ENCODE assay signal across 13 cellular contexts in the genomic region with DNA sequence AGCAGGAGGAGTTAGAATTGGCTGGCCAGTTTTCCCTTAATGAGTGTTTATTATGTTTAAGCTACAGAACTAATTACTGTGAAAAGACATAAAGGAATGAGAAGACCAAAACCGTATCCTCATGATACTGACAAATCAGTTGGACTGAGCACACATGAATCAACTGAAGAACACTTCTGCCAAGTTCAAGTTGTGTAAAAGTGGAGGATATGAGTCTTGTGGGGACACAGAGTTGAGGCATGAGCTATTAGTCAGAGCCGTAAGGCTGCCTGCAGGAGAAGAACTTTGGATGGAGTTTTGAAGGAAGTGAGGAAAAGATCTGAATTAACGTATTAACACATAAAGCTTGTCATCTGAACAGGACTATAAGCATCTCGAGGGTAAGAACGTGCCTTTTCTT. TPM values are rescaled to one million over a fixed set of nuclear protein-coding genes. Genes with fewer than 3 reads are reported as not detected.
A peak's percentile ranks its signal among the peaks of the same experiment; 100 is the strongest.
DNase-seq lines count a peak whose midpoint lies in the region; ATAC-seq lines count a peak whose summit lies in the region.
"Had no signal": no experiment of that assay in that cellular context is flagged by ENCODE, and none has a peak within 500 bp of the region (broad histone marks: within the 10 kb centered on the region; RNA-seq: fewer than 3 reads in every experiment).

No MANE protein-coding gene starts in this region.

- peaks cover 8% of the 10 kb centered on the region for H3K27me3 Mint-ChIP-seq in activated naive CD8-positive, alpha-beta T cell treated with anti-CD3 and anti-CD28 coated beads, Interleukin-2, amount 50 U/mL, for 24 hours

- H3K27ac Mint-ChIP-seq in activated naive CD8-positive, alpha-beta T cell treated with anti-CD3 and anti-CD28 coated beads, Interleukin-2, amount 50 U/mL, for 24 hours, result no peak overlapping the region

- DNase-seq in GM03348 (ENCODE audit: low spot score) (peak; percentile 63), RKO (ENCODE audit: low spot score) (peak; percentile 90), fibroblast of gingiva (ENCODE audit: low read depth) (peak; percentile 90), sciatic nerve (ENCODE audit: low spot score) (no peak), NCI-H774 (lab: John Stamatoyannopoulos, UW) (no peak), NCI-H748 treated with DMSO at 0.1 percent for 48 hours (lab: John Stamatoyannopoulos, UW) (no peak), NCI-H2196 (lab: John Stamatoyannopoulos, UW; ENCODE audit: unreplicated experiment) (no peak)
- DNase-seq in activated naive CD8-positive, alpha-beta T cell treated with anti-CD3 and anti-CD28 coated beads, Interleukin-2, amount 50 U/mL, for 24 hours, result no peak
- DNase-seq: heart left ventricle, left cardiac atrium, naive B cell, NCI-H187, sigmoid colon had no signal

- H3K4me1 Mint-ChIP-seq in activated naive CD8-positive, alpha-beta T cell treated with anti-CD3 and anti-CD28 coated beads, Interleukin-2, amount 50 U/mL, for 24 hours, result no peaks in the 10 kb centered on the region
- H3K4me1 Mint-ChIP-seq: naive B cell had no signal

- no peak overlapping the region for H3K4me3 Mint-ChIP-seq in activated naive CD8-positive, alpha-beta T cell treated with anti-CD3 and anti-CD28 coated beads, Interleukin-2, amount 50 U/mL, for 24 hours
- H3K4me3 Mint-ChIP-seq: naive B cell had no signal

- no peaks in the 10 kb centered on the region for H3K36me3 Mint-ChIP-seq in activated naive CD8-positive, alpha-beta T cell treated with anti-CD3 and anti-CD28 coated beads, Interleukin-2, amount 50 U/mL, for 24 hours (ENCODE audit: low read depth)
- H3K36me3 Mint-ChIP-seq: naive B cell had no signal

- H3K9me3 Mint-ChIP-seq in activated naive CD8-positive, alpha-beta T cell treated with anti-CD3 and anti-CD28 coated beads, Interleukin-2, amount 50 U/mL, for 24 hours, result no peaks in the 10 kb centered on the region

- intact Hi-C loops in sciatic nerve (cut with DNase I), result no loop called here

- peak; percentile 80 for ATAC-seq in sciatic nerve
- ATAC-seq in activated naive CD8-positive, alpha-beta T cell treated with anti-CD3 and anti-CD28 coated beads, Interleukin-2, amount 50 U/mL, for 24 hours, result no peak

RNA-seq across cellular contexts. Expression of gene HMGA2, which starts 43.1 kb away (rescaled TPM):
- total RNA-seq in sciatic nerve, result 3.5 TPM

Comparison
In these comparisons a context has a peak if more than half of its experiments do, and no peak if none do; other contexts are left out.
1. DNase-seq: peak in GM03348 (single experiment), RKO (single experiment) and fibroblast of gingiva (single experiment); none in sciatic nerve (single experiment), NCI-H774 (single experiment), NCI-H748 treated with DMSO at 0.1 percent for 48 hours (single experiment), NCI-H2196 (single experiment) and activated naive CD8-positive, alpha-beta T cell treated with anti-CD3 and anti-CD28 coated beads, Interleukin-2, amount 50 U/mL, for 24 hours (single experiment).